ENCODE assay signal across 9 cellular contexts in the genomic region with DNA sequence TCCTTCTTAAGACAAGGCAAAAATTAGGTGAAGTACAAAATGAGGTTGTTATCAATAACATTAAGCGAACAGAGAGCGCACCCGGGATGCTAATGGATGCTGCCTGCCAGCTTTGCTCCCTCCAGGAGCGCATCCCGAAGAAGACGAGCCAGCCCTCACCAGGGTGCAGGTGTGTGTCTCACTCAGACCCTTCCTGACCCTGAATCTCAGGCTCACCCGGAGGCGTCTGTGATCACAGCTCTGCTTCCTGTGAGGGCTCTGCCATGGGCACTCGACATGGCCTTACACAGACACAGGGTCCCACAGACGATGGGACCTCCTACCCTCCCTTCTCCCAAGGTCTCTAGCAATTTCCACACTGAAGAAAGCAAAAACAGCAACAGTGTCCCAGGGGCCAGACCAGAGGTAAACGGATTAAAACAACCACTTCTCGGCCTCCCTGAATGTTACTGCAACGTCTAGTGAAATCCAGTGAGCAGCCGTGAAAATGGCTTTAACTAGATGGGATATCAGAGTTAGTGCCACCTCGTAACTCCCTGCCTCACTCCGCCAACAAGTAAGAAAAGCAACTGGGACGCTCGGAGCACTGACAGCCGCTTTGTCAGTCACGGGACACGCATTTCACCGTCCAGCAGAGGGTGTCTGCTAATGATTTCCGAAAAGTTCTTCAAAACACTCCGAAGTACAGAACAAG. TPM values are rescaled to one million over a fixed set of nuclear protein-coding genes. Genes with fewer than 3 reads are reported as not detected.
A peak's percentile ranks its signal among the peaks of the same experiment; 100 is the strongest.
DNase-seq lines count a peak whose midpoint lies in the region; ATAC-seq and TF ChIP-seq lines count a peak whose summit lies in the region.
"Had no signal": no experiment of that assay in that cellular context is flagged by ENCODE, and none has a peak within 500 bp of the region (broad histone marks: within the 10 kb centered on the region; RNA-seq: fewer than 3 reads in every experiment).

No MANE protein-coding gene starts in this region.

- peaks cover 22 to 24% of the 10 kb centered on the region in 2 donors for H3K27me3 Mint-ChIP-seq in CD8-positive, alpha-beta memory T cell
- H3K27me3 Mint-ChIP-seq in neural progenitor cell (ENCODE audit: insufficient read depth, low read depth) = peaks cover 18% of the 10 kb centered on the region

- CTCF ChIA-PET in CD8-positive, alpha-beta memory T cell (lab: Charles Lee) = no interaction called here

- H3K4me1 Mint-ChIP-seq in CD8-positive, alpha-beta memory T cell = peaks cover 0 to 4% (median 2%) of the 10 kb centered on the region in 3 donors
- peaks cover 23% of the 10 kb centered on the region for H3K4me1 Mint-ChIP-seq in neural progenitor cell

- 44 to 53% methylated on average over 21 to 24 of the region's 24 CpGs for WGBS in esophagus squamous epithelium, 2 donors

- no peak for ATAC-seq in HG03196 (IDR thresholded peaks at IDR 0.05; ENCODE audit: unreplicated experiment)
- no peak for ATAC-seq in GM21717 (IDR thresholded peaks at IDR 0.05; ENCODE audit: unreplicated experiment)

- DNase-seq in CD8-positive, alpha-beta memory T cell = no peak
- DNase-seq in esophagus squamous epithelium (lab: John Stamatoyannopoulos, UW) = no peak
- no peak for DNase-seq in neural progenitor cell (ENCODE audit: low spot score)
- no peak for DNase-seq in stimulated activated CD8-positive, alpha-beta memory T cell treated with anti-CD3 and anti-CD28 coated beads, Interleukin-4, amount 100 ng/mL, for 48 hours
- no peak for DNase-seq in activated T-cell treated with anti-CD3 and anti-CD28 coated beads for 4 hours

- peak overlapping the region in 5 of 7 donors; percentile 32 to 78 (median 61) for H3K4me3 Mint-ChIP-seq in CD8-positive, alpha-beta memory T cell
- no peak overlapping the region for H3K4me3 Mint-ChIP-seq in neural progenitor cell

- POLR2A ChIA-PET in CD8-positive, alpha-beta memory T cell (lab: Charles Lee) = no interaction called here

- intact Hi-C loops in esophagus squamous epithelium (cut with DNase I) = no loop called here

- H2AFZ ChIP-seq in OCI-LY3 (ENCODE audit: low read depth, low read length) = peak overlapping the region; percentile 55
- no peak overlapping the region for H2AFZ ChIP-seq in neural progenitor cell (replicated peaks)

- no peaks in the 10 kb centered on the region for H3K36me3 ChIP-seq in CD8-positive, alpha-beta memory T cell (ENCODE audit: insufficient read depth, low read length)
- H3K36me3 ChIP-seq in OCI-LY3 (replicated peaks; ENCODE audit: low read depth, low read length) = no peaks in the 10 kb centered on the region
- H3K36me3 ChIP-seq in esophagus squamous epithelium = no peaks in the 10 kb centered on the region
- H3K36me3 ChIP-seq in neural progenitor cell = no peaks in the 10 kb centered on the region

- peaks cover 13% of the 10 kb centered on the region for H3F3A ChIP-seq in neural progenitor cell (ENCODE audit: low read depth)

- no peaks in the 10 kb centered on the region for H3K36me3 Mint-ChIP-seq in CD8-positive, alpha-beta memory T cell
- peaks cover 7% of the 10 kb centered on the region for H3K36me3 Mint-ChIP-seq in neural progenitor cell

- H3K9ac ChIP-seq in OCI-LY3 (ENCODE audit: low read length) = peak overlapping the region; percentile 44; the same call in 1 of the 2 replicates
- no peak overlapping the region for H3K9ac ChIP-seq in neural progenitor cell

- H3K9me3 Mint-ChIP-seq in CD8-positive, alpha-beta memory T cell = no peaks in the 10 kb centered on the region
- no peaks in the 10 kb centered on the region for H3K9me3 Mint-ChIP-seq in neural progenitor cell

- H3K79me2 ChIP-seq in OCI-LY3 (ENCODE audit: low read length) = no peaks in the 10 kb centered on the region
- H3K79me2 ChIP-seq in neural progenitor cell (ENCODE audit: low read depth) = peaks cover 4% of the 10 kb centered on the region

- peak overlapping the region in 3 of 8 donors; percentile 17 to 73 (median 45) for H3K27ac Mint-ChIP-seq in CD8-positive, alpha-beta memory T cell
- H3K27ac Mint-ChIP-seq in neural progenitor cell = no peak overlapping the region

- no peak for TF ChIP-seq POLR2A in esophagus squamous epithelium (IDR thresholded peaks at IDR 0.05)

- peak overlapping the region; percentile 78 for H3K4me2 ChIP-seq in OCI-LY3 (ENCODE audit: low read length)
- no peak overlapping the region for H3K4me2 ChIP-seq in neural progenitor cell

- TF ChIP-seq CTCF in OCI-LY3 (IDR thresholded peaks at IDR 0.05; ENCODE audit: low read depth, low read length) (peak; percentile 52), esophagus squamous epithelium (IDR thresholded peaks at IDR 0.05) (peak in 4 of 6 experiments; percentile 22 to 46 (median 27)), neural progenitor cell (IDR thresholded peaks at IDR 0.05) (peak; percentile 41)

- H3K4me1 ChIP-seq in CD8-positive, alpha-beta memory T cell (ENCODE audit: insufficient read depth, low read length) = no peaks in the 10 kb centered on the region
- H3K4me1 ChIP-seq in OCI-LY3 (ENCODE audit: low read length) = peaks cover 25% of the 10 kb centered on the region
- peaks cover 0 to 11% (median 7%) of the 10 kb centered on the region in 3 donors for H3K4me1 ChIP-seq in esophagus squamous epithelium
- no peaks in the 10 kb centered on the region for H3K4me1 ChIP-seq in neural progenitor cell

- H3K4me3 ChIP-seq in CD8-positive, alpha-beta memory T cell (ENCODE audit: low read length) = no peak overlapping the region
- H3K4me3 ChIP-seq in OCI-LY3 (ENCODE audit: low read length) (peak overlapping the region; percentile 66), esophagus squamous epithelium (peak overlapping the region in 2 of 4 donors; percentile 9 to 46), neural progenitor cell (no peak overlapping the region)

- H3K27ac ChIP-seq in CD8-positive, alpha-beta memory T cell (ENCODE audit: low read depth, low read length) = no peak overlapping the region
- H3K27ac ChIP-seq in OCI-LY3 (ENCODE audit: low read length) = no peak overlapping the region
- peak overlapping the region in 1 of 4 donors; percentile 31 for H3K27ac ChIP-seq in esophagus squamous epithelium
- H3K27ac ChIP-seq in neural progenitor cell = no peak overlapping the region

- no peaks in the 10 kb centered on the region for H3K9me3 ChIP-seq in CD8-positive, alpha-beta memory T cell (ENCODE audit: low read length)
- H3K9me3 ChIP-seq in OCI-LY3 (ENCODE audit: insufficient read depth, low read length) (no peaks in the 10 kb centered on the region), esophagus squamous epithelium (no peaks in the 10 kb centered on the region), neural progenitor cell (ENCODE audit: low read depth) (no peaks in the 10 kb centered on the region)

- H4K20me1 ChIP-seq in OCI-LY3 (ENCODE audit: insufficient read depth, low read length) (no peaks in the 10 kb centered on the region), neural progenitor cell (ENCODE audit: low read depth) (peaks cover 22% of the 10 kb centered on the region)

- no peaks in the 10 kb centered on the region for H3K27me3 ChIP-seq in CD8-positive, alpha-beta memory T cell (ENCODE audit: insufficient read depth, low read length, poor library complexity, severe bottlenecking)
- peaks cover 16% of the 10 kb centered on the region; the same call in 1 of the 2 replicates for H3K27me3 ChIP-seq in OCI-LY3 (ENCODE audit: low read depth, low read length)
- H3K27me3 ChIP-seq in esophagus squamous epithelium = peaks cover 0 to 10% (median 0%) of the 10 kb centered on the region in 4 donors
- H3K27me3 ChIP-seq in neural progenitor cell = no peaks in the 10 kb centered on the region

RNA-seq across cellular contexts. Expression of a gene that starts 11.7 kb away (rescaled TPM):
- total RNA-seq in CD8-positive, alpha-beta memory T cell = under 1 TPM; 0.31 to 0.39 TPM
- 0.08 TPM for polyA plus RNA-seq in CD8-positive, alpha-beta memory T cell
- 1 to 10 TPM in 3 of 4 donors, under 1 TPM in 1; 0.79 to 4.2 (median 2.0) TPM for total RNA-seq in esophagus squamous epithelium
- total RNA-seq in neural progenitor cell (ENCODE audit: low replicate concordance) = 8.1 and 13.9 TPM in 2 replicates

RNA-seq across cellular contexts. Expression of a gene that starts 41.9 kb away (rescaled TPM):
- not detected for total RNA-seq in CD8-positive, alpha-beta memory T cell
- polyA plus RNA-seq in CD8-positive, alpha-beta memory T cell = not detected
- not detected for total RNA-seq in esophagus squamous epithelium
- total RNA-seq in neural progenitor cell (ENCODE audit: low replicate concordance) = not detected in 2 replicates
- total RNA-seq: mucosa of gallbladder had no signal

RNA-seq across cellular contexts. Expression of a gene that starts 45.7 kb away (rescaled TPM):
- total RNA-seq in CD8-positive, alpha-beta memory T cell = 10 to 100 TPM; 60.0 to 64.4 TPM
- 72.1 TPM for polyA plus RNA-seq in CD8-positive, alpha-beta memory T cell
- 100 to 1,000 TPM in 3 of 4 donors, 10 to 100 TPM in 1; 97.1 to 124 (median 116) TPM for total RNA-seq in esophagus squamous epithelium
- total RNA-seq in neural progenitor cell (ENCODE audit: low replicate concordance) = 66.6 and 80.1 TPM in 2 replicates
